In the genomic region with DNA sequence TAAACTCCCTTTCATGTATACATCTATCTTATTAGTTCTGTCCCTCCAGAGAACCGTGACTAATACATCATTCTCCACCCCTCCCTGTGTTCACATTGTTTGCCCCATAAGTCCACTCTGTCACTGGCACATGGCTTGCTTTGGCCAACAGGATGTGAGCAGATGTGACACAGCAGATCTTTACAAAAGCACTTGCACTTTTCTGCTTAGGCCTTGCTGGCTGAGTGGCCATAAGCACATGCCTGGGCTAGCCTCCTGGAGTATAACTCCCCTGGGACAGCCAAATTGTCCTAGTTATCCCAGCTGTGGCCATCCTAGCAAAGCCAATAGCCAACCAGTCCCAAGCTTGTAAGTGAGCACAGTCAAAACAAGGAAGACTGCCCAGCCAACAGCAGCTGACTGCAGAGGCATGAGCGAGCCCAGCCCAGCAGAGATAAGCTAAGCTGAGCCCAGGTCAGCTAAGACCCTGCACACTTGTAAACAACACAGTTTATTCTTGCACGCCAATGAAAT, we compare ENCODE assay signal across 10 cellular contexts.
DNase-seq lines count a peak whose midpoint lies in the region; ATAC-seq lines count a peak whose summit lies in the region.
"Had no signal": no experiment of that assay in that cellular context is flagged by ENCODE, and none has a peak within 500 bp of the region (broad histone marks: within the 10 kb centered on the region; RNA-seq: fewer than 3 reads in every experiment).

No MANE protein-coding gene starts in this region.

- peak; percentile 66 for ATAC-seq in GM21576 (IDR thresholded peaks at IDR 0.05; ENCODE audit: unreplicated experiment)
- ATAC-seq in activated naive CD8-positive, alpha-beta T cell treated with anti-CD3 and anti-CD28 coated beads, Interleukin-2, amount 50 U/mL, for 24 hours: no peak

- H3K9me3 Mint-ChIP-seq in activated naive CD8-positive, alpha-beta T cell treated with anti-CD3 and anti-CD28 coated beads, Interleukin-2, amount 50 U/mL, for 24 hours: no peaks in the 10 kb centered on the region
- H3K9me3 Mint-ChIP-seq: CD4-positive, alpha-beta T cell had no signal

- peaks cover 9% of the 10 kb centered on the region for H3K27me3 Mint-ChIP-seq in activated naive CD8-positive, alpha-beta T cell treated with anti-CD3 and anti-CD28 coated beads, Interleukin-2, amount 50 U/mL, for 24 hours

- H3K4me1 Mint-ChIP-seq in activated naive CD8-positive, alpha-beta T cell treated with anti-CD3 and anti-CD28 coated beads, Interleukin-2, amount 50 U/mL, for 24 hours: no peaks in the 10 kb centered on the region

- no peak overlapping the region for H3K27ac Mint-ChIP-seq in activated naive CD8-positive, alpha-beta T cell treated with anti-CD3 and anti-CD28 coated beads, Interleukin-2, amount 50 U/mL, for 24 hours
- H3K27ac Mint-ChIP-seq: CD4-positive, alpha-beta T cell had no signal

- no peaks in the 10 kb centered on the region for H3K36me3 Mint-ChIP-seq in activated naive CD8-positive, alpha-beta T cell treated with anti-CD3 and anti-CD28 coated beads, Interleukin-2, amount 50 U/mL, for 24 hours (ENCODE audit: low read depth)

- H3K4me3 Mint-ChIP-seq in activated naive CD8-positive, alpha-beta T cell treated with anti-CD3 and anti-CD28 coated beads, Interleukin-2, amount 50 U/mL, for 24 hours: no peak overlapping the region
- H3K4me3 Mint-ChIP-seq: CD4-positive, alpha-beta T cell had no signal

- peak; percentile 27 for DNase-seq in AG08396 (ENCODE audit: low spot score)
- peak; percentile 88 for DNase-seq in NCI-H524 treated with DMSO at 0.1 percent for 48 hours (lab: John Stamatoyannopoulos, UW)
- peak; percentile 5 for DNase-seq in fibroblast of the conjunctiva (ENCODE audit: low read depth)
- DNase-seq in stimulated activated CD4-positive, alpha-beta T cell treated with anti-CD3 and anti-CD28 coated beads, Interleukin-2, amount 100 ng/mL, for 24 hours: no peak
- DNase-seq in activated naive CD8-positive, alpha-beta T cell treated with anti-CD3 and anti-CD28 coated beads, Interleukin-2, amount 50 U/mL, for 24 hours: no peak
- DNase-seq in cortex of kidney (lab: John Stamatoyannopoulos, UW): no peak
- DNase-seq in activated CD8-positive, alpha-beta memory T cell treated with anti-CD3 and anti-CD28 coated beads, Interleukin-2, amount 50 U/mL, for 48 hours: no peak
- DNase-seq: CD4-positive, alpha-beta T cell; NCI-H1436 treated with DMSO at 0.1 percent for 48 hours had no signal

Comparison
In these comparisons a context has a peak if more than half of its experiments do, and no peak if none do; other contexts are left out.
1. DNase-seq: peak in AG08396 (single experiment), NCI-H524 treated with DMSO at 0.1 percent for 48 hours (single experiment) and fibroblast of the conjunctiva (single experiment); none in stimulated activated CD4-positive, alpha-beta T cell treated with anti-CD3 and anti-CD28 coated beads, Interleukin-2, amount 100 ng/mL, for 24 hours (0 of 2), activated naive CD8-positive, alpha-beta T cell treated with anti-CD3 and anti-CD28 coated beads, Interleukin-2, amount 50 U/mL, for 24 hours (single experiment), cortex of kidney (single experiment) and activated CD8-positive, alpha-beta memory T cell treated with anti-CD3 and anti-CD28 coated beads, Interleukin-2, amount 50 U/mL, for 48 hours (single experiment).